In the genomic region with DNA sequence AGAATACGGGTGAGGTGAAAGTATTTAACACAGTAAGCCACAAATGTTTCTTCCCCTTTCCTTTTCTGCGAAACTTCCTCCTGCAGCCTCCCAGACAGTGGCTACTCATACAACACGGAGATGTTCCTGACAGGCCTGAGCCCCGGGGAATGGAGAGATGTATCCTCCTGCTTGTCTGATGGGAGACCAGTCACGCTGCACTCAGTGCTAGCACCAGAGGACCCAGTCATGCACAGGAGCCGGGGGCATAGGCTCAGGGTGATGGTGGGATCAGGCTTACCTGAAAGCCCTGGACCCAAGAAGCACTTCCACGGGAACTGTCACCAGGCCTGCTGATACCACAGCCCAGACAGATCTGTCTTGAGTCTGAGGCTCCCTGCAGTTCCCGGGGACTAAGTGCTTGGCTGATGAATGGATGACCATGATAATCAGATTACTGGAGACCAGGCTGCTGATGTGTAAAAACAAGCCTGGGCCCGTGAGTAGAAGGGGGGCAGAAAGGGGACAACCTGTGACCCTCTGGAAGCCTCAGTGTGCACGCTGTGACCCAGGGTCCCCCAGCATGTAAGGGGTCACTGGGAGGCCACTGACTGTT, we compare ENCODE assay signal across 8 cellular contexts.
DNase-seq lines count a peak whose midpoint lies in the region; FAIRE-seq and TF ChIP-seq lines count a peak whose summit lies in the region.
"Not testable (repeated sequence)": the region's sequence is repeated elsewhere in the genome, so short reads cannot be mapped to it uniquely, and the experiment has no call there.

No MANE protein-coding gene starts in this region.

- BruUV-seq in A673 (replicated peaks; lab: Mats Ljungman, UMichigan) = not testable (repeated sequence)

- peaks cover 28% of the 10 kb centered on the region for H3K4me1 Mint-ChIP-seq in astrocyte (ENCODE audit: low read depth, unreplicated experiment)
- peaks cover 32% of the 10 kb centered on the region for H3K4me1 Mint-ChIP-seq in endodermal cell
- peaks cover 23% of the 10 kb centered on the region for H3K4me1 Mint-ChIP-seq in type B pancreatic cell (ENCODE audit: unreplicated experiment)

- intact Hi-C loops in A673 (cut with micrococcal nuclease; ENCODE audit: unreplicated experiment) = not testable (repeated sequence)

- H3K27me3 Mint-ChIP-seq in astrocyte (ENCODE audit: low read depth, unreplicated experiment); endodermal cell (ENCODE audit: insufficient read depth); type B pancreatic cell: not testable (repeated sequence)

- peak; percentile 23 for FAIRE-seq in HTR-8/SVneo (lab: Jason Lieb, UNC)
- FAIRE-seq in astrocyte (lab: Jason Lieb, UNC) = not testable (repeated sequence)

- not testable (repeated sequence) for H3K4me1 ChIP-seq in A673 (ENCODE audit: insufficient read depth, low read length, poor library complexity, severe bottlenecking)
- peaks cover 19% of the 10 kb centered on the region for H3K4me1 ChIP-seq in astrocyte (ENCODE audit: insufficient read depth, low read length)
- H3K4me1 ChIP-seq in endodermal cell (ENCODE audit: control insufficient read depth, insufficient read depth, low read length) = peaks cover 14% of the 10 kb centered on the region
- H3K4me1 ChIP-seq in muscle layer of colon (ENCODE audit: insufficient read depth, low read length) = peaks cover 55% of the 10 kb centered on the region

- not testable (repeated sequence) for H3K9ac ChIP-seq in astrocyte (ENCODE audit: low read length); endodermal cell (ENCODE audit: extremely low read depth, low read length, poor library complexity, severe bottlenecking)
- peak overlapping the region; percentile 33 for H3K9ac ChIP-seq in muscle layer of colon (ENCODE audit: low read length)

- H3K27ac ChIP-seq in A673 (ENCODE audit: low read depth, low read length, poor library complexity, severe bottlenecking); astrocyte (ENCODE audit: low read depth, low read length): not testable (repeated sequence)
- peak overlapping the region; percentile 5 for H3K27ac ChIP-seq in endodermal cell (ENCODE audit: low read depth, low read length)
- H3K27ac ChIP-seq in muscle layer of colon (ENCODE audit: low read depth, low read length) = peak overlapping the region; percentile 89

- H3K4me2 ChIP-seq in astrocyte (ENCODE audit: low read length) = not testable (repeated sequence)

- not testable (repeated sequence) for H4K20me1 ChIP-seq in astrocyte (ENCODE audit: insufficient read depth, low read length)

- H3K27ac Mint-ChIP-seq in astrocyte (ENCODE audit: unreplicated experiment) (peak overlapping the region; percentile 66), endodermal cell (peak overlapping the region; percentile 84)
- not testable (repeated sequence) for H3K27ac Mint-ChIP-seq in type B pancreatic cell

- TF ChIP-seq CTCF in A673 (conservative IDR thresholded peaks at IDR 0.05; ENCODE audit: low read depth, low read length); astrocyte (IDR thresholded peaks at IDR 0.05; ENCODE audit: insufficient read depth, low read depth, low read length); endodermal cell (conservative IDR thresholded peaks at IDR 0.05); type B pancreatic cell (conservative IDR thresholded peaks at IDR 0.05): not testable (repeated sequence)

- H3K36me3 ChIP-seq in A673 (ENCODE audit: insufficient read depth, low read length, poor library complexity, severe bottlenecking); astrocyte (ENCODE audit: insufficient read depth, low read length); endodermal cell (ENCODE audit: control insufficient read depth, insufficient read depth, low read length); muscle layer of colon (ENCODE audit: insufficient read depth, low read length): not testable (repeated sequence)

- not testable (repeated sequence) for H3K79me2 ChIP-seq in astrocyte (ENCODE audit: insufficient read depth, low read length)

- H3K27me3 ChIP-seq in A673 (replicated peaks; ENCODE audit: insufficient read depth, low read depth, low read length, poor library complexity); astrocyte (ENCODE audit: insufficient read depth, low read length); endodermal cell (ENCODE audit: control insufficient read depth, insufficient read depth, low read length, poor library complexity, severe bottlenecking); muscle layer of colon (ENCODE audit: control insufficient read depth in 1 of 2, insufficient read depth in 2 of 2, low read length in 2 of 2): not testable (repeated sequence)

- peak; percentile 28 for DNase-seq in A673 (ENCODE audit: low spot score)
- not testable (repeated sequence) for DNase-seq in HTR-8/SVneo (ENCODE audit: insufficient read length, low spot score); astrocyte (ENCODE audit: low read depth)
- DNase-seq in SK-N-DZ (ENCODE audit: low spot score) = peak; percentile 77
- peak; percentile 66 for DNase-seq in endodermal cell
- peak; percentile 54 for DNase-seq in retina
- peak; percentile 57 for DNase-seq in type B pancreatic cell (ENCODE audit: extremely low spot score, unreplicated experiment)

- CTCF ChIA-PET in A673 (lab: Charles Lee) = interaction anchor here (1.2 kb wide), 1 partner anchor 68 kb away, joined by 3 read pairs; no protein-coding TSS in a partner anchor

- not testable (repeated sequence) for H3K9me3 ChIP-seq in A673 (ENCODE audit: low read depth, low read length, poor library complexity, severe bottlenecking); astrocyte (ENCODE audit: insufficient read depth, low read depth, low read length); endodermal cell (ENCODE audit: control insufficient read depth, low read length); muscle layer of colon (ENCODE audit: low read length)

- not testable (repeated sequence) for H3K4me3 ChIP-seq in A673 (ENCODE audit: low read depth, low read length, poor library complexity, severe bottlenecking); astrocyte (ENCODE audit: insufficient read depth, low read depth, low read length); endodermal cell (ENCODE audit: low read length); muscle layer of colon (ENCODE audit: low read depth in 1 of 2, low read length in 2 of 2)

- H3K9me3 Mint-ChIP-seq in astrocyte (ENCODE audit: unreplicated experiment); endodermal cell; type B pancreatic cell: not testable (repeated sequence)

- not testable (repeated sequence) for H3K36me3 Mint-ChIP-seq in astrocyte (ENCODE audit: low read depth, unreplicated experiment); endodermal cell (ENCODE audit: low read depth); type B pancreatic cell

- H2AFZ ChIP-seq in astrocyte (ENCODE audit: low read depth, low read length) = not testable (repeated sequence)

- H3K4me3 Mint-ChIP-seq in astrocyte (ENCODE audit: unreplicated experiment); endodermal cell; type B pancreatic cell: not testable (repeated sequence)

- POLR2A ChIA-PET in A673 (lab: Charles Lee; ENCODE audit: low non-redundant PET) = not testable (repeated sequence)

- 57 to 100% methylated on average over 1 to 8 of the region's 10 CpGs for WGBS in endodermal cell (ENCODE audit: insufficient coverage in 1 of 2, insufficient read length in 1 of 2), 2 experiments
